ENCODE assay signal across 8 cellular contexts in genomic region chr21:34844033-34844923, GRCh38.
DNase-seq lines count a peak whose midpoint lies in the region; FAIRE-seq and TF ChIP-seq lines count a peak whose summit lies in the region.

No MANE protein-coding gene starts in this region.

- peaks cover 62% of the 10 kb centered on the region for H3K36me3 ChIP-seq in ACC112 (ENCODE audit: insufficient read depth, low read length)
- peaks cover 14% of the 10 kb centered on the region for H3K36me3 ChIP-seq in bronchial epithelial cell (ENCODE audit: control insufficient read depth, insufficient read depth, low read length)

- H3K27me3 ChIP-seq in ACC112 (ENCODE audit: insufficient read depth, low read length) (no peaks in the 10 kb centered on the region), bronchial epithelial cell (ENCODE audit: control insufficient read depth, insufficient read depth, low read length) (no peaks in the 10 kb centered on the region)

- DNase-seq in GM20000 (ENCODE audit: low spot score) (peak; percentile 64), bronchial epithelial cell (ENCODE audit: low read depth) (peak; percentile 72), mesothelial cell of epicardium (ENCODE audit: low spot score in 2 of 2, unreplicated experiment in 2 of 2) (no peak), midbrain (lab: John Stamatoyannopoulos, UW) (no peak), NCI-H1092 (lab: John Stamatoyannopoulos, UW) (no peak), HCEC 1CT (no peak), RKO (ENCODE audit: low spot score) (no peak)

- peak overlapping the region; percentile 92 for H3K27ac Mint-ChIP-seq in mesothelial cell of epicardium

- peaks cover 56% of the 10 kb centered on the region for H3K79me2 ChIP-seq in ACC112 (ENCODE audit: control insufficient read depth, insufficient read depth, low read length, unreplicated experiment)

- H3K4me1 Mint-ChIP-seq in mesothelial cell of epicardium = peaks cover 44% of the 10 kb centered on the region

- peaks cover 76% of the 10 kb centered on the region for H3K4me1 ChIP-seq in ACC112 (ENCODE audit: control insufficient read depth, insufficient read depth, low read length, unreplicated experiment)

- H3K36me3 Mint-ChIP-seq in mesothelial cell of epicardium = no peaks in the 10 kb centered on the region

- H3K4me3 ChIP-seq in ACC112 (ENCODE audit: low read depth, low read length) (no peak overlapping the region), bronchial epithelial cell (ENCODE audit: low read depth, low read length) (no peak overlapping the region)

- H3K4me3 Mint-ChIP-seq in mesothelial cell of epicardium = no peak overlapping the region

- no peaks in the 10 kb centered on the region for H3K27me3 Mint-ChIP-seq in mesothelial cell of epicardium (ENCODE audit: low read depth)

- TF ChIP-seq CTCF in GM20000 (IDR thresholded peaks at IDR 0.05; ENCODE audit: extremely low read depth, missing control alignments) = no peak
- no peak for TF ChIP-seq CTCF in bronchial epithelial cell (IDR thresholded peaks at IDR 0.05; ENCODE audit: insufficient read depth, low read length, severe bottlenecking)
- no peak for TF ChIP-seq CTCF in mesothelial cell of epicardium (IDR thresholded peaks at IDR 0.05; ENCODE audit: unreplicated experiment)

- H2AFZ ChIP-seq in ACC112 (ENCODE audit: low read length, unreplicated experiment) = no peak overlapping the region

- FAIRE-seq in bronchial epithelial cell (lab: Jason Lieb, UNC) = no peak

- peak overlapping the region; percentile 94 for H3K27ac ChIP-seq in ACC112 (ENCODE audit: low read depth, low read length)

- H3K9me3 Mint-ChIP-seq in mesothelial cell of epicardium = no peaks in the 10 kb centered on the region

Comparison
In these comparisons a context has a peak if more than half of its experiments do, and no peak if none do; other contexts are left out.
1. DNase-seq: peak in GM20000 (single experiment) and bronchial epithelial cell (single experiment); none in mesothelial cell of epicardium (0 of 2), midbrain (single experiment), NCI-H1092 (single experiment), HCEC 1CT (single experiment) and RKO (single experiment).